Comparison of ENCODE assay signal across 1 cellular context in the genomic region with DNA sequence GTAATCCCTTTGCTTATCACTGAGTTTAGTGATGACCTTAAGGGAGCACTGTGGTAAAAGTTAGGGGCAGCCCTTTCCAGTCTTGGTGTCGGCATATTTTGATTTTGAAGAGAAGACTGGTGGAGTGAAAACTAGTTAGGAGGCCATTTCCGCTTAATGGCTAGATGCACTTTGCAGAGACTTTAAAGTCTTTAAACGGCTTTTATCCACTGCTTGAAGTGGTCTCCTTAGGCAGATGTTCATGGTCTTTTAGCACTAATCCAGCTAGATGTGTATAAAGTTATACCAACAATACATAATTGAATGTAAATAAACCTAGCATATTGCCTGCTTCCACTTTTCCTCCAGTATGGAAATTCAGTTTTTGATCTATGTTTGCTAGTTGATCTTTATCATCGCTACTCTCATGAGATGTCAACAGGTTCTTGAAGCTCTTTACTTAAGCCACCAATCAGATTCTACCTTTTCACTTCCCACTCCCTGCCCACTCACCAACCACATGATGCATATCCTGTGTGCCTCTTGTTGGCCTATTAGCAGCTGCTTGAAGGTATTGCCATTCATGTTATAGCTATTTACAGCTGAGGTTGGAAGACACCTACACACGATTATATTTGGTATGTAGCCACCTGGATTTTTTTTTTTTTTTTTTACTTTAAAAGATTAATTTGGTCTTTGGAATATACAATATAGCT.
A peak's percentile ranks its signal among the peaks of the same experiment; 100 is the strongest.
TF ChIP-seq lines count a peak whose summit lies in the region.

No MANE protein-coding gene starts in this region.

TF ChIP-seq in HEK293, 187 proteins besides CTCF, POLR2A, EP300 and RAD21 (continued from another document):
- TF ChIP-seq, protein P1, sequence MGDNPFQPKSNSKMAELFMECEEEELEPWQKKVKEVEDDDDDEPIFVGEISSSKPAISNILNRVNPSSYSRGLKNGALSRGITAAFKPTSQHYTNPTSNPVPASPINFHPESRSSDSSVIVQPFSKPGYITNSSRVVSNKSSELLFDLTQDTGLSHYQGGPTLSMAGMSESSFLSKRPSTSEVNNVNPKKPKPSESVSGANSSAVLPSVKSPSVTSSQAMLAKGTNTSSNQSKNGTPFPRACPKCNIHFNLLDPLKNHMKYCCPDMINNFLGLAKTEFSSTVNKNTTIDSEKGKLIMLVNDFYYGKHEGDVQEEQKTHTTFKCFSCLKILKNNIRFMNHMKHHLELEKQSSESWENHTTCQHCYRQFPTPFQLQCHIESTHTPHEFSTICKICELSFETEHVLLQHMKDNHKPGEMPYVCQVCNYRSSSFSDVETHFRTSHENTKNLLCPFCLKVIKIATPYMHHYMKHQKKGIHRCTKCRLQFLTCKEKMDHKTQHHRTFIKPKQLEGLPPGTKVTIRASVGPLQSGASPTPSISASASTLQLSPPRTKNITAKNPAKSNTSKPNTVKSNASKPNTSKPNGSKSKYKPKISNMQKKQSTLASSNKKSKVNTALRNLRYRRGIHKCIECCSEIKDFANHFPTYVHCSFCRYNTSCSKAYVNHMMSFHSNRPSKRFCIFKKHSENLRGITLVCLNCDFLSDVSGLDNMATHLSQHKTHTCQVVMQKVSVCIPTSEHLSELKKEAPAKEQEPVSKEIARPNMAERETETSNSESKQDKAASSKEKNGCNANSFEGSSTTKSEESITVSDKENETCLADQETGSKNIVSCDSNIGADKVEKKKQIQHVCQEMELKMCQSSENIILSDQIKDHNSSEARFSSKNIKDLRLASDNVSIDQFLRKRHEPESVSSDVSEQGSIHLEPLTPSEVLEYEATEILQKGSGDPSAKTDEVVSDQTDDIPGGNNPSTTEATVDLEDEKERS (tag by site-specific recombination; IDR thresholded peaks at IDR 0.05), result no peak
- TF ChIP-seq, protein P2, sequence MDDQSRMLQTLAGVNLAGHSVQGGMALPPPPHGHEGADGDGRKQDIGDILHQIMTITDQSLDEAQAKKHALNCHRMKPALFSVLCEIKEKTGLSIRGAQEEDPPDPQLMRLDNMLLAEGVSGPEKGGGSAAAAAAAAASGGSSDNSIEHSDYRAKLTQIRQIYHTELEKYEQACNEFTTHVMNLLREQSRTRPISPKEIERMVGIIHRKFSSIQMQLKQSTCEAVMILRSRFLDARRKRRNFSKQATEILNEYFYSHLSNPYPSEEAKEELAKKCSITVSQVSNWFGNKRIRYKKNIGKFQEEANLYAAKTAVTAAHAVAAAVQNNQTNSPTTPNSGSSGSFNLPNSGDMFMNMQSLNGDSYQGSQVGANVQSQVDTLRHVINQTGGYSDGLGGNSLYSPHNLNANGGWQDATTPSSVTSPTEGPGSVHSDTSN (CRISPR knock-in tag; IDR thresholded peaks at IDR 0.05), result no peak
- TF ChIP-seq, protein P3, sequence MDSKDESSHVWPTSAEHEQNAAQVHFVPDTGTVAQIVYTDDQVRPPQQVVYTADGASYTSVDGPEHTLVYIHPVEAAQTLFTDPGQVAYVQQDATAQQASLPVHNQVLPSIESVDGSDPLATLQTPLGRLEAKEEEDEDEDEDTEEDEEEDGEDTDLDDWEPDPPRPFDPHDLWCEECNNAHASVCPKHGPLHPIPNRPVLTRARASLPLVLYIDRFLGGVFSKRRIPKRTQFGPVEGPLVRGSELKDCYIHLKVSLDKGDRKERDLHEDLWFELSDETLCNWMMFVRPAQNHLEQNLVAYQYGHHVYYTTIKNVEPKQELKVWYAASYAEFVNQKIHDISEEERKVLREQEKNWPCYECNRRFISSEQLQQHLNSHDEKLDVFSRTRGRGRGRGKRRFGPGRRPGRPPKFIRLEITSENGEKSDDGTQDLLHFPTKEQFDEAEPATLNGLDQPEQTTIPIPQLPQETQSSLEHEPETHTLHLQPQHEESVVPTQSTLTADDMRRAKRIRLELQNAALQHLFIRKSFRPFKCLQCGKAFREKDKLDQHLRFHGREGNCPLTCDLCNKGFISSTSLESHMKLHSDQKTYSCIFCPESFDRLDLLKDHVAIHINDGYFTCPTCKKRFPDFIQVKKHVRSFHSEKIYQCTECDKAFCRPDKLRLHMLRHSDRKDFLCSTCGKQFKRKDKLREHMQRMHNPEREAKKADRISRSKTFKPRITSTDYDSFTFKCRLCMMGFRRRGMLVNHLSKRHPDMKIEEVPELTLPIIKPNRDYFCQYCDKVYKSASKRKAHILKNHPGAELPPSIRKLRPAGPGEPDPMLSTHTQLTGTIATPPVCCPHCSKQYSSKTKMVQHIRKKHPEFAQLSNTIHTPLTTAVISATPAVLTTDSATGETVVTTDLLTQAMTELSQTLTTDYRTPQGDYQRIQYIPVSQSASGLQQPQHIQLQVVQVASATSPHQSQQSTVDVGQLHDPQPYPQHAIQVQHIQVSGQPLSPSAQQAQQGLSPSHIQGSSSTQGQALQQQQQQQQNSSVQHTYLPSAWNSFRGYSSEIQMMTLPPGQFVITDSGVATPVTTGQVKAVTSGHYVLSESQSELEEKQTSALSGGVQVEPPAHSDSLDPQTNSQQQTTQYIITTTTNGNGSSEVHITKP (tag by site-specific recombination; IDR thresholded peaks at IDR 0.05), result no peak
- no peak for TF ChIP-seq ZFP3 (tag by site-specific recombination; IDR thresholded peaks at IDR 0.05; ENCODE audit: low read depth)
- TF ChIP-seq OVOL3 (tag by site-specific recombination; IDR thresholded peaks at IDR 0.05), result 0 out of 2 replicates have a peak, but pooled peaks have one; percentile 15
- peak; percentile 72 for TF ChIP-seq SCRT2 (tag by site-specific recombination; IDR thresholded peaks at IDR 0.05)
- TF ChIP-seq ZNF610 (tag by site-specific recombination; IDR thresholded peaks at IDR 0.05; ENCODE audit: borderline replicate concordance), result no peak
- TF ChIP-seq, protein P4, sequence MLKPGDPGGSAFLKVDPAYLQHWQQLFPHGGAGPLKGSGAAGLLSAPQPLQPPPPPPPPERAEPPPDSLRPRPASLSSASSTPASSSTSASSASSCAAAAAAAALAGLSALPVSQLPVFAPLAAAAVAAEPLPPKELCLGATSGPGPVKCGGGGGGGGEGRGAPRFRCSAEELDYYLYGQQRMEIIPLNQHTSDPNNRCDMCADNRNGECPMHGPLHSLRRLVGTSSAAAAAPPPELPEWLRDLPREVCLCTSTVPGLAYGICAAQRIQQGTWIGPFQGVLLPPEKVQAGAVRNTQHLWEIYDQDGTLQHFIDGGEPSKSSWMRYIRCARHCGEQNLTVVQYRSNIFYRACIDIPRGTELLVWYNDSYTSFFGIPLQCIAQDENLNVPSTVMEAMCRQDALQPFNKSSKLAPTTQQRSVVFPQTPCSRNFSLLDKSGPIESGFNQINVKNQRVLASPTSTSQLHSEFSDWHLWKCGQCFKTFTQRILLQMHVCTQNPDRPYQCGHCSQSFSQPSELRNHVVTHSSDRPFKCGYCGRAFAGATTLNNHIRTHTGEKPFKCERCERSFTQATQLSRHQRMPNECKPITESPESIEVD (tag by site-specific recombination; IDR thresholded peaks at IDR 0.05), result peak; percentile 51
- TF ChIP-seq, protein P5, sequence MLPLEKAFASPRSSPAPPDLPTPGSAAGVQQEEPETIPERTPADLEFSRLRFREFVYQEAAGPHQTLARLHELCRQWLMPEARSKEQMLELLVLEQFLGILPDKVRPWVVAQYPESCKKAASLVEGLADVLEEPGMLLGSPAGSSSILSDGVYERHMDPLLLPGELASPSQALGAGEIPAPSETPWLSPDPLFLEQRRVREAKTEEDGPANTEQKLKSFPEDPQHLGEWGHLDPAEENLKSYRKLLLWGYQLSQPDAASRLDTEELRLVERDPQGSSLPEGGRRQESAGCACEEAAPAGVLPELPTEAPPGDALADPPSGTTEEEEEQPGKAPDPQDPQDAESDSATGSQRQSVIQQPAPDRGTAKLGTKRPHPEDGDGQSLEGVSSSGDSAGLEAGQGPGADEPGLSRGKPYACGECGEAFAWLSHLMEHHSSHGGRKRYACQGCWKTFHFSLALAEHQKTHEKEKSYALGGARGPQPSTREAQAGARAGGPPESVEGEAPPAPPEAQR (tag by site-specific recombination; IDR thresholded peaks at IDR 0.05), result no peak
- TF ChIP-seq ZNF423 (tag by site-specific recombination; IDR thresholded peaks at IDR 0.05), result no peak
- TF ChIP-seq FEZF1 (tag by site-specific recombination; IDR thresholded peaks at IDR 0.05), result peak; percentile 48; the same call in 1 of the 2 replicates
- no peak for TF ChIP-seq ZNF112 (tag by site-specific recombination; IDR thresholded peaks at IDR 0.05)
- no peak for TF ChIP-seq ZNF248 (tag by site-specific recombination; IDR thresholded peaks at IDR 0.05)
- no peak for TF ChIP-seq ZNF266 (tag by site-specific recombination; IDR thresholded peaks at IDR 0.05; ENCODE audit: low read depth)
- TF ChIP-seq WT1 (tag by site-specific recombination; IDR thresholded peaks at IDR 0.05), result peak; percentile 41; the same call in 1 of the 2 replicates
- TF ChIP-seq, protein P6, sequence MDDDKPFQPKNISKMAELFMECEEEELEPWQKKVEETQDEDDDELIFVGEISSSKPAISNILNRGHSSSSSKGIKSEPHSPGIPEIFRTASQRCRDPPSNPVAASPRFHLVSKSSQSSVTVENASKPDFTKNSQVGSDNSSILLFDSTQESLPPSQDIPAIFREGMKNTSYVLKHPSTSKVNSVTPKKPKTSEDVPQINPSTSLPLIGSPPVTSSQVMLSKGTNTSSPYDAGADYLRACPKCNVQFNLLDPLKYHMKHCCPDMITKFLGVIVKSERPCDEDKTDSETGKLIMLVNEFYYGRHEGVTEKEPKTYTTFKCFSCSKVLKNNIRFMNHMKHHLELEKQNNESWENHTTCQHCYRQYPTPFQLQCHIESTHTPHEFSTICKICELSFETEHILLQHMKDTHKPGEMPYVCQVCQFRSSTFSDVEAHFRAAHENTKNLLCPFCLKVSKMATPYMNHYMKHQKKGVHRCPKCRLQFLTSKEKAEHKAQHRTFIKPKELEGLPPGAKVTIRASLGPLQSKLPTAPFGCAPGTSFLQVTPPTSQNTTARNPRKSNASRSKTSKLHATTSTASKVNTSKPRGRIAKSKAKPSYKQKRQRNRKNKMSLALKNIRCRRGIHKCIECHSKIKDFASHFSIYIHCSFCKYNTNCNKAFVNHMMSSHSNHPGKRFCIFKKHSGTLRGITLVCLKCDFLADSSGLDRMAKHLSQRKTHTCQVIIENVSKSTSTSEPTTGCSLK (tag by site-specific recombination; IDR thresholded peaks at IDR 0.05), result no peak
- peak; percentile 86 for TF ChIP-seq OSR2 (tag by site-specific recombination; IDR thresholded peaks at IDR 0.05)
